9 cellular contexts compared by ENCODE assay signal in the genomic region with DNA sequence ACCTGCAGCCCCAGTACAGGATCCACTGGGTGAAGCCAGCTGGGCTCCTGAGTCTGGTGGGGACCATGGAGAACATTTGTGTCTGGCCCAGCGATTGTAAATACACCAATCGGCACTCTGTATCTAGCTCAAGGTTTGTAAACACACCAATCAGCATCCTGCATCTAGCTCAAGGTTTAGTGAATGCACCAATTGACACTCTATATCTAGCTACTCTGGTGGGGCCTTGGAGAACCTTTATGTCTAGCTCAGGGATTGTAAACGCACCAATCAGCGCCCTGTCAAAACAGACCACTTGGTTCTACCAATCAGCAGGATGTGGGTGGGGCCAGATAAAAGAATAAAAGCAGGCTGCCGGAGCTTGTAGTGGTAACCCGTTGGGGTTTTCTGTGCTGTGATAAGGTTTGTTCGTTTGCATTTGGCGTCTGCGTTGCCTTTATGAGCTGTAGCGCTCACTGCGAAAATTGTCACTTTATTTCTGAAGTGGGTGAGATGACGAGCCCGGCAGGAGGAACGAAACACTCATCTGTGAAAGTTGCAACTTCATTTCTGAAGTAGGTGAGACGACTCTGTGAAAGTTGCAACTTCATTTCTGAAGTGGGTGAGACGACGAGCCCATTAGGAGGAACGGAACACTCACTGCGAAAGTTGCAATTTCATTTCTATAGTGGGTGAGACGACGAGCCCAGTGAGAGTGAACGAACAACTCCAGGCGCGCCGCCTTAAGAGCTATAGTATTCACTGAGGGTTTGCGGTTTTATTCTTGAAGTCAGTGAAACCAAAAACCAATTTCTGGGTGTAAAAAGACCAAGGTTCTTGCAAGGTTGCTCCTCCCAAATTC. TPM values are rescaled to one million over a fixed set of nuclear protein-coding genes. Genes with fewer than 3 reads are reported as not detected.
DNase-seq lines count a peak whose midpoint lies in the region; ATAC-seq, FAIRE-seq and TF ChIP-seq lines count a peak whose summit lies in the region.
"Had no signal": no experiment of that assay in that cellular context is flagged by ENCODE, and none has a peak within 500 bp of the region (broad histone marks: within the 10 kb centered on the region; RNA-seq: fewer than 3 reads in every experiment).

No MANE protein-coding gene starts in this region.

- H2BK12ac ChIP-seq in trophoblast cell (ENCODE audit: low read length), result no peak overlapping the region

- no peak overlapping the region for H2BK120ac ChIP-seq in trophoblast cell (ENCODE audit: insufficient read depth, low read length, poor library complexity)

- no peaks in the 10 kb centered on the region for H3K9me3 Mint-ChIP-seq in MCF 10A (ENCODE audit: unreplicated experiment)

- peak; percentile 26 to 52 (median 48) for DNase-seq in T-helper 17 cell
- no peak for DNase-seq in K562 (ENCODE audit: extremely low read depth in 1 of 4, low spot score in 3 of 4)
- DNase-seq in stimulated activated CD8-positive, alpha-beta memory T cell treated with anti-CD3 and anti-CD28 coated beads, Interleukin-12 subunit alpha, Interleukin-12 subunit beta, amount 100 ng/mL, for 24 hours (ENCODE audit: extremely low read depth), result peak; percentile 56
- no peak for DNase-seq in MCF 10A (ENCODE audit: unreplicated experiment)
- no peak for DNase-seq in NCI-H524 (lab: John Stamatoyannopoulos, UW)
- no peak for DNase-seq in trophoblast cell
- DNase-seq: IMR-90 had no signal

- TF ChIP-seq EP300 in K562 (IDR thresholded peaks at IDR 0.05; ENCODE audit: low read length), result no peak

- H4K12ac ChIP-seq in trophoblast cell (ENCODE audit: low read depth, low read length), result no peak overlapping the region

- TF ChIP-seq RAD21 in K562 (CRISPR knock-in tag; conservative IDR thresholded peaks at IDR 0.05 in 1 of 2, IDR thresholded peaks at IDR 0.05 in 1 of 2), result no peak

- H2AK5ac ChIP-seq in trophoblast cell (ENCODE audit: low read length), result no peak overlapping the region

- H4K8ac ChIP-seq in trophoblast cell (ENCODE audit: low read depth, low read length), result no peak overlapping the region

- H3K4me2 ChIP-seq in K562 (ENCODE audit: insufficient read depth, low read length), result no peak overlapping the region
- no peak overlapping the region for H3K4me2 ChIP-seq in trophoblast cell (ENCODE audit: low read length)

- no peak overlapping the region for H3K4me3 ChIP-seq in K562
- no peak overlapping the region for H3K4me3 ChIP-seq in trophoblast cell (ENCODE audit: low read depth, low read length)

- no peak overlapping the region for H3K23ac ChIP-seq in trophoblast cell (ENCODE audit: low read length)

- H3K9me1 ChIP-seq in K562 (ENCODE audit: control insufficient read depth, insufficient read depth, low read length), result no peaks in the 10 kb centered on the region

- H3K79me2 ChIP-seq in K562 (ENCODE audit: control insufficient read depth, insufficient read depth, low read length) (no peaks in the 10 kb centered on the region), trophoblast cell (ENCODE audit: control insufficient read depth, insufficient read depth, low read length, poor library complexity) (no peaks in the 10 kb centered on the region)

- H2BK5ac ChIP-seq in trophoblast cell (ENCODE audit: low read depth, low read length, poor library complexity), result no peak overlapping the region

- H3K27ac ChIP-seq in K562 (ENCODE audit: extremely low read depth, low read depth, low read length) (no peak overlapping the region), trophoblast cell (ENCODE audit: low read depth, low read length) (no peak overlapping the region)

- H3K4me1 Mint-ChIP-seq in T-helper 17 cell (peaks cover 32% of the 10 kb centered on the region), MCF 10A (ENCODE audit: insufficient read depth, unreplicated experiment) (no peaks in the 10 kb centered on the region)

- H3K4me1 ChIP-seq in K562 (replicated peaks in 1 of 2; ENCODE audit: control insufficient read depth in 2 of 2, insufficient read depth in 2 of 2, low read length in 2 of 2), result peaks cover 20 to 26% of the 10 kb centered on the region in 2 experiments
- H3K4me1 ChIP-seq in trophoblast cell (ENCODE audit: control insufficient read depth in 1 of 2, insufficient read depth in 2 of 2, low read length in 2 of 2), result no peaks in the 10 kb centered on the region

- H3K27me3 Mint-ChIP-seq in T-helper 17 cell (peaks cover 4% of the 10 kb centered on the region), MCF 10A (ENCODE audit: insufficient read depth, unreplicated experiment) (no peaks in the 10 kb centered on the region)

- POLR2A ChIA-PET in K562 (lab: Yijun Ruan, JAX), result interaction anchor here (0.6 to 2.5 kb wide), 5 partner anchors 10 to 359 kb away, joined by 3 to 15 read pairs (median 3); no protein-coding TSS in a partner anchor
- POLR2A ChIA-PET in MCF 10A (lab: Yijun Ruan, JAX), result no interaction called here

- in situ Hi-C loops in K562 (cut with MboI), result no loop called here

- FAIRE-seq in K562 (lab: Jason Lieb, UNC), result no peak

- intact Hi-C loops in K562 (cut with micrococcal nuclease), result no loop called here
- intact Hi-C loops in MCF 10A (cut with micrococcal nuclease), result no loop called here

- H3K9ac ChIP-seq in K562 (ENCODE audit: insufficient read depth in 1 of 2, low read depth in 2 of 2, low read length in 2 of 2) (no peak overlapping the region), trophoblast cell (ENCODE audit: low read length) (no peak overlapping the region)

- no peaks in the 10 kb centered on the region for H3K79me1 ChIP-seq in trophoblast cell (ENCODE audit: low read length)

- no peak overlapping the region for H3K14ac ChIP-seq in trophoblast cell (ENCODE audit: low read length)

- no peak overlapping the region for H3K4ac ChIP-seq in trophoblast cell (ENCODE audit: low read depth, low read length)

- H4K20me1 ChIP-seq in K562 (replicated peaks; ENCODE audit: control insufficient read depth, insufficient read depth, low read length), result no peaks in the 10 kb centered on the region

- H3K9me3 ChIP-seq in T-helper 17 cell (ENCODE audit: control insufficient read depth, low read length, poor library complexity, severe bottlenecking), result no peaks in the 10 kb centered on the region
- H3K9me3 ChIP-seq in K562 (replicated peaks; ENCODE audit: control insufficient read depth, insufficient read depth, low read depth, low read length), result 0 out of 2 replicates have a peak, but pooled peaks cover 2% of the 10 kb centered on the region
- H3K9me3 ChIP-seq in trophoblast cell (ENCODE audit: insufficient read depth, low read depth, low read length), result no peaks in the 10 kb centered on the region

- H3K36me3 Mint-ChIP-seq in T-helper 17 cell (ENCODE audit: low read depth) (no peaks in the 10 kb centered on the region), MCF 10A (ENCODE audit: insufficient read depth, unreplicated experiment) (no peaks in the 10 kb centered on the region)

- TF ChIP-seq CTCF in K562 (IDR thresholded peaks at IDR 0.05 in 2 of 3, conservative IDR thresholded peaks at IDR 0.05 in 1 of 3; ENCODE audit: insufficient read depth in 2 of 3, low read depth in 1 of 3, low read length in 3 of 3) (no peak), MCF 10A (IDR thresholded peaks at IDR 0.05; ENCODE audit: unreplicated experiment) (no peak)

- CTCF ChIA-PET in K562 (lab: Yijun Ruan, JAX; ENCODE audit: low intra/inter-chr PET ratio) (no interaction called here), MCF 10A (lab: Yijun Ruan, JAX) (interaction anchor here (0.7 to 2.2 kb wide), 4 partner anchors 9 to 96 kb away, joined by 3 to 6 read pairs (median 4); no protein-coding TSS in a partner anchor)

- H3K27me3 ChIP-seq in K562 (ENCODE audit: control insufficient read depth in 2 of 2, insufficient read depth in 2 of 2, low read length in 2 of 2) (no peaks in the 10 kb centered on the region), trophoblast cell (ENCODE audit: insufficient read depth, low read length) (no peaks in the 10 kb centered on the region)

- TF ChIP-seq POLR2A in K562 (conservative IDR thresholded peaks at IDR 0.05), result peak; percentile 79

- TSS peak; percentile 98 for BruUV-seq in K562 (replicated peaks; lab: Mats Ljungman, UMichigan)
- no TSS peak for BruUV-seq in MCF 10A (replicated peaks; lab: Mats Ljungman, UMichigan)

- ATAC-seq in GM18907 (IDR thresholded peaks at IDR 0.05; ENCODE audit: unreplicated experiment) (peak; percentile 89), HG02943 (IDR thresholded peaks at IDR 0.05; ENCODE audit: low read depth, unreplicated experiment) (peak; percentile 73), T-helper 17 cell (peak; percentile 86), K562 (no peak; the same call in 2 of the 3 replicates)

- H3K4me3 Mint-ChIP-seq in T-helper 17 cell (peak overlapping the region; percentile 85), MCF 10A (ENCODE audit: unreplicated experiment) (no peak overlapping the region)

- no peak overlapping the region for H4K91ac ChIP-seq in trophoblast cell (ENCODE audit: low read depth, low read length)

- H3K36me3 ChIP-seq in K562 (ENCODE audit: control insufficient read depth, insufficient read depth, low read length), result no peaks in the 10 kb centered on the region
- no peaks in the 10 kb centered on the region for H3K36me3 ChIP-seq in trophoblast cell (ENCODE audit: control insufficient read depth in 1 of 2, insufficient read depth in 2 of 2, low read length in 2 of 2)

- no peak overlapping the region for H3K18ac ChIP-seq in trophoblast cell (ENCODE audit: low read length)

- H2AFZ ChIP-seq in K562 (ENCODE audit: low read depth, low read length) (peak overlapping the region; percentile 18; the same call in 1 of the 2 replicates), trophoblast cell (ENCODE audit: insufficient read depth, low read length, poor library complexity) (no peak overlapping the region)

- H3K27ac Mint-ChIP-seq in T-helper 17 cell (peak overlapping the region; percentile 89), MCF 10A (ENCODE audit: low read depth, unreplicated experiment) (no peak overlapping the region)

- 77% methylated on average over 26 of the region's 26 CpGs for WGBS in K562 (ENCODE audit: insufficient coverage, low coverage, missing lambda C conversion rate)
- no CpG with 5 or more reads among the region's 26 CpGs for WGBS in trophoblast cell (ENCODE audit: extremely low coverage, insufficient coverage, insufficient read length)

RNA-seq across cellular contexts. Expression of gene SERPINB6, which starts 31.1 kb away (rescaled TPM):
- 10 to 100 TPM in 1 of 2 donors, 1 to 10 TPM in 1; 9.1 to 26.4 TPM for total RNA-seq in T-helper 17 cell
- total RNA-seq in K562 (2011; cell fraction: chromatin; rRNA removed; ENCODE audit: low replicate concordance), result 141 and 220 TPM in 2 replicates
- 93.6 and 93.8 TPM in 2 replicates for total RNA-seq in K562 (2011; cell fraction: nucleolus; rRNA removed)
- 147 and 201 TPM in 2 replicates for total RNA-seq in K562 (2011; cell fraction: nucleoplasm; rRNA removed)
- total RNA-seq in K562 (2014; rRNA removed), result 86.6 and 92.4 TPM in 2 replicates
- total RNA-seq in K562 (2014; rRNA removed; fragmentation: Illumina TruSeq; extraction: Trizol), result 111 and 114 TPM in 2 replicates
- total RNA-seq in K562 (2015; rRNA removed; fragmentation: Illumina TruSeq; extraction: Trizol), result 100 and 113 TPM in 2 replicates
- 124 and 126 TPM in 2 replicates for total RNA-seq in K562 (2021)
- polyA plus RNA-seq in K562 (2011; rRNA removed), result 151 and 210 TPM in 2 replicates
- 171 and 185 TPM in 2 replicates for polyA plus RNA-seq in K562 (2011; cell fraction: cytosol; rRNA removed)
- polyA plus RNA-seq in K562 (2011; cell fraction: nucleus; rRNA removed), result 130 and 168 TPM in 2 replicates
- polyA plus RNA-seq in K562 (2012), result 133 and 231 TPM in 2 replicates
- polyA plus RNA-seq in K562 (2014; fragmentation: Illumina TruSeq; extraction: Trizol), result 162 and 176 TPM in 2 replicates
- polyA plus RNA-seq in K562 (2014; fragmentation: Nextera tagmentation; extraction: Ambion mirVana), result 100 to 1,000 TPM; 143 to 211 TPM
- 145 and 159 TPM in 2 replicates for polyA plus RNA-seq in K562 (2014; rRNA removed)
- polyA minus RNA-seq in K562 (2011; rRNA and poly(A)+ RNA removed), result 135 and 183 TPM in 2 replicates
- 64.3 and 74.2 TPM in 2 replicates for polyA minus RNA-seq in K562 (2011; cell fraction: cytosol; rRNA and poly(A)+ RNA removed)
- polyA minus RNA-seq in K562 (2011; cell fraction: nucleus; rRNA and poly(A)+ RNA removed), result 60.0 and 62.5 TPM in 2 replicates
- 68.5 and 75.6 TPM in 2 replicates for total RNA-seq in MCF 10A (2022)
- polyA plus RNA-seq in trophoblast cell (2013), result 72.6 and 74.8 TPM in 2 replicates

RNA-seq across cellular contexts. Expression of gene SERPINB9, which starts 37.1 kb away (rescaled TPM):
- total RNA-seq in T-helper 17 cell, result 10 to 100 TPM; 32.9 to 37.7 TPM
- total RNA-seq in K562 (2011; cell fraction: chromatin; rRNA removed; ENCODE audit: low replicate concordance), result 38.5 and 40.9 TPM in 2 replicates
- total RNA-seq in K562 (2011; cell fraction: nucleolus; rRNA removed), result 25.5 and 30.9 TPM in 2 replicates
- 39.8 and 60.8 TPM in 2 replicates for total RNA-seq in K562 (2011; cell fraction: nucleoplasm; rRNA removed)
- 18.8 and 18.9 TPM in 2 replicates for total RNA-seq in K562 (2014; rRNA removed)
- total RNA-seq in K562 (2014; rRNA removed; fragmentation: Illumina TruSeq; extraction: Trizol), result 30.7 and 37.5 TPM in 2 replicates
- total RNA-seq in K562 (2015; rRNA removed; fragmentation: Illumina TruSeq; extraction: Trizol), result 18.4 and 21.5 TPM in 2 replicates
- total RNA-seq in K562 (2021), result 31.7 and 37.0 TPM in 2 replicates
- polyA plus RNA-seq in K562 (2011; rRNA removed), result 72.3 and 136 TPM in 2 replicates
- 68.2 and 93.0 TPM in 2 replicates for polyA plus RNA-seq in K562 (2011; cell fraction: cytosol; rRNA removed)
- polyA plus RNA-seq in K562 (2011; cell fraction: nucleus; rRNA removed), result 24.3 and 46.3 TPM in 2 replicates
- 21.2 and 35.3 TPM in 2 replicates for polyA plus RNA-seq in K562 (2012)
- polyA plus RNA-seq in K562 (2014; fragmentation: Illumina TruSeq; extraction: Trizol), result 34.6 and 40.3 TPM in 2 replicates
- 10 to 100 TPM; 12.1 to 20.0 TPM for polyA plus RNA-seq in K562 (2014; fragmentation: Nextera tagmentation; extraction: Ambion mirVana)
- polyA plus RNA-seq in K562 (2014; rRNA removed), result 26.6 and 32.2 TPM in 2 replicates
- polyA minus RNA-seq in K562 (2011; rRNA and poly(A)+ RNA removed), result 75.4 and 149 TPM in 2 replicates
- 34.9 and 85.8 TPM in 2 replicates for polyA minus RNA-seq in K562 (2011; cell fraction: cytosol; rRNA and poly(A)+ RNA removed)
- polyA minus RNA-seq in K562 (2011; cell fraction: nucleus; rRNA and poly(A)+ RNA removed), result 14.3 and 16.3 TPM in 2 replicates
- total RNA-seq in MCF 10A (2022), result not detected in 2 replicates
- polyA plus RNA-seq in trophoblast cell (2013), result 414 and 460 TPM in 2 replicates

RNA-seq across cellular contexts. Expression of gene NQO2, which starts 59.5 kb away (rescaled TPM):
- total RNA-seq in T-helper 17 cell (10 to 100 TPM in 1 of 2 donors, 1 to 10 TPM in 1; 9.2 to 14.2 TPM), K562 (2014; rRNA removed) (101 and 110 TPM in 2 replicates), K562 (2014; rRNA removed; fragmentation: Illumina TruSeq; extraction: Trizol) (106 and 108 TPM in 2 replicates), K562 (2015; rRNA removed; fragmentation: Illumina TruSeq; extraction: Trizol) (116 TPM in 2 replicates), K562 (2021) (136 and 139 TPM in 2 replicates), MCF 10A (2022) (18.6 and 20.0 TPM in 2 replicates)
- 88.6 and 124 TPM in 2 replicates for total RNA-seq in K562 (2011; cell fraction: chromatin; rRNA removed; ENCODE audit: low replicate concordance)
- total RNA-seq in K562 (2011; cell fraction: nucleolus; rRNA removed), result 76.6 and 81.5 TPM in 2 replicates
- 59.8 and 71.4 TPM in 2 replicates for total RNA-seq in K562 (2011; cell fraction: nucleoplasm; rRNA removed)
- polyA plus RNA-seq in K562 (2011; rRNA removed) (187 and 214 TPM in 2 replicates), K562 (2014; fragmentation: Illumina TruSeq; extraction: Trizol) (113 and 118 TPM in 2 replicates), K562 (2014; fragmentation: Nextera tagmentation; extraction: Ambion mirVana) (10 to 100 TPM; 54.6 to 70.1 TPM), K562 (2014; rRNA removed) (145 and 149 TPM in 2 replicates)
- 201 and 211 TPM in 2 replicates for polyA plus RNA-seq in K562 (2011; cell fraction: cytosol; rRNA removed)
- 136 and 150 TPM in 2 replicates for polyA plus RNA-seq in K562 (2011; cell fraction: nucleus; rRNA removed)
- 121 and 287 TPM in 2 replicates for polyA plus RNA-seq in K562 (2012)
- polyA minus RNA-seq in K562 (2011; rRNA and poly(A)+ RNA removed), result 136 and 185 TPM in 2 replicates
- 67.3 and 100 TPM in 2 replicates for polyA minus RNA-seq in K562 (2011; cell fraction: cytosol; rRNA and poly(A)+ RNA removed)
- polyA minus RNA-seq in K562 (2011; cell fraction: nucleus; rRNA and poly(A)+ RNA removed), result 20.6 and 27.7 TPM in 2 replicates
- polyA plus RNA-seq in trophoblast cell (2013), result 21.9 and 22.8 TPM in 2 replicates

Comparison
In these comparisons a context has a peak if more than half of its experiments do, and no peak if none do; other contexts are left out.
1. DNase-seq: peak in T-helper 17 cell (3 of 3) and stimulated activated CD8-positive, alpha-beta memory T cell treated with anti-CD3 and anti-CD28 coated beads, Interleukin-12 subunit alpha, Interleukin-12 subunit beta, amount 100 ng/mL, for 24 hours (single experiment); none in K562 (0 of 4), MCF 10A (single experiment), NCI-H524 (0 of 2) and trophoblast cell (0 of 2).
2. RNA of gene SERPINB9, which starts 37.1 kb away (total RNA-seq): 32.9 to 37.7 TPM in T-helper 17 cell and 18.4 to 60.8 TPM in K562; not detected in MCF 10A; every median in the first group is over 10 times any median in the second.